In genomic region chr2:694174-694573, GRCh38 we compare ENCODE assay signal across 1 cellular context.
TF ChIP-seq lines count a peak whose summit lies in the region.

No MANE protein-coding gene starts in this region.

TF ChIP-seq in HepG2, 621 proteins besides CTCF, POLR2A, EP300 and RAD21 (continued from another document):
- TF ChIP-seq, protein P1, sequence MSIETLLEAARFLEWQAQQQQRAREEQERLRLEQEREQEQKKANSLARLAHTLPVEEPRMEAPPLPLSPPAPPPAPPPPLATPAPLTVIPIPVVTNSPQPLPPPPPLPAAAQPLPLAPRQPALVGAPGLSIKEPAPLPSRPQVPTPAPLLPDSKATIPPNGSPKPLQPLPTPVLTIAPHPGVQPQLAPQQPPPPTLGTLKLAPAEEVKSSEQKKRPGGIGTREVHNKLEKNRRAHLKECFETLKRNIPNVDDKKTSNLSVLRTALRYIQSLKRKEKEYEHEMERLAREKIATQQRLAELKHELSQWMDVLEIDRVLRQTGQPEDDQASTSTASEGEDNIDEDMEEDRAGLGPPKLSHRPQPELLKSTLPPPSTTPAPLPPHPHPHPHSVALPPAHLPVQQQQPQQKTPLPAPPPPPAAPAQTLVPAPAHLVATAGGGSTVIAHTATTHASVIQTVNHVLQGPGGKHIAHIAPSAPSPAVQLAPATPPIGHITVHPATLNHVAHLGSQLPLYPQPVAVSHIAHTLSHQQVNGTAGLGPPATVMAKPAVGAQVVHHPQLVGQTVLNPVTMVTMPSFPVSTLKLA (IDR thresholded peaks at IDR 0.05): no peak
- TF ChIP-seq MAFF (IDR thresholded peaks at IDR 0.05; ENCODE audit: low read depth, low read length): peak; percentile 88
- no peak for TF ChIP-seq ZNF7 (CRISPR knock-in tag; IDR thresholded peaks at IDR 0.05)
